ENCODE assay signal across 12 cellular contexts in genomic region chr4:76620723-76621463, GRCh38.
A peak's percentile ranks its signal among the peaks of the same experiment; 100 is the strongest.
DNase-seq lines count a peak whose midpoint lies in the region; ATAC-seq and TF ChIP-seq lines count a peak whose summit lies in the region.
"Had no signal": no experiment of that assay in that cellular context is flagged by ENCODE, and none has a peak within 500 bp of the region (broad histone marks: within the 10 kb centered on the region; RNA-seq: fewer than 3 reads in every experiment).

No MANE protein-coding gene starts in this region.

- H4K5ac ChIP-seq in IMR-90 (ENCODE audit: low read depth, low read length), result peak overlapping the region; percentile 60; the same call in 1 of the 2 replicates

- H3K4me1 ChIP-seq in IMR-90 (ENCODE audit: control insufficient read depth, insufficient read depth, low read length) (peaks cover 14% of the 10 kb centered on the region), muscle layer of duodenum (ENCODE audit: control insufficient read depth in 1 of 2, insufficient read depth in 2 of 2, low read length in 2 of 2) (peaks cover 12 to 15% of the 10 kb centered on the region in 2 donors)

- POLR2A ChIA-PET in IMR-90 (lab: Charles Lee; ENCODE audit: unreplicated experiment), result no interaction called here

- peak overlapping the region; percentile 88 for H2AK5ac ChIP-seq in IMR-90 (ENCODE audit: low read depth, low read length)

- TF ChIP-seq CTCF in C4-2B (conservative IDR thresholded peaks at IDR 0.05) (no peak), IMR-90 (conservative IDR thresholded peaks at IDR 0.05; ENCODE audit: low read depth, low read length) (no peak)

- H2AK9ac ChIP-seq in IMR-90 (replicated peaks; ENCODE audit: low read depth, low read length, poor library complexity), result peak overlapping the region; percentile 42

- peaks cover 10% of the 10 kb centered on the region for H3K9me1 ChIP-seq in IMR-90 (ENCODE audit: insufficient read depth, low read length)

- no peak overlapping the region for H3K9ac ChIP-seq in IMR-90 (ENCODE audit: low read depth, low read length)

- peak overlapping the region; percentile 55; the same call in 1 of the 2 replicates for H3K18ac ChIP-seq in IMR-90 (ENCODE audit: low read depth, low read length)

- H3K4me3 ChIP-seq in IMR-90 (ENCODE audit: insufficient read depth, low read depth, low read length) (no peak overlapping the region), muscle layer of duodenum (ENCODE audit: low read depth in 1 of 2, low read length in 2 of 2) (no peak overlapping the region)

- H2AFZ ChIP-seq in IMR-90 (replicated peaks; ENCODE audit: low read length, poor library complexity), result no peak overlapping the region

- H3K36me3 ChIP-seq in IMR-90 (ENCODE audit: control insufficient read depth, insufficient read depth, low read length) (no peaks in the 10 kb centered on the region), muscle layer of duodenum (ENCODE audit: control insufficient read depth in 1 of 2, insufficient read depth in 2 of 2, low read length in 2 of 2) (no peaks in the 10 kb centered on the region)

- H3K23ac ChIP-seq in IMR-90 (ENCODE audit: low read depth, low read length), result peak overlapping the region; percentile 64; the same call in 1 of the 2 replicates

- no peak for TF ChIP-seq RAD21 in IMR-90 (IDR thresholded peaks at IDR 0.05; ENCODE audit: low read length)

- H2BK15ac ChIP-seq in IMR-90 (ENCODE audit: low read depth, low read length), result peak overlapping the region; percentile 96; the same call in 2 of the 3 replicates

- no peak for TF ChIP-seq POLR2A in IMR-90 (IDR thresholded peaks at IDR 0.05; ENCODE audit: low read depth, low read length)

- H4K8ac ChIP-seq in IMR-90 (ENCODE audit: low read depth in 2 of 2, low read length in 2 of 2), result peak overlapping the region in 1 of 2 experiments; percentile 56; a peak in 2 of 4 replicates

- WGBS in IMR-90 (ENCODE audit: extremely low coverage in 2 of 2, insufficient read length in 1 of 2), 2 experiments, result no CpG with 5 or more reads among the region's 4 CpGs

- no peak for DNase-seq in IMR-90
- peak; percentile 97 for DNase-seq in cerebellar cortex (ENCODE audit: low spot score)
- no peak for DNase-seq in EL
- DNase-seq in SW 1271 (lab: John Stamatoyannopoulos, UW), result no peak
- no peak for DNase-seq in T-helper 1 cell
- no peak for DNase-seq in dermis blood vessel endothelial cell
- DNase-seq: foreskin melanocyte; Karpas-422; NCI-H446; stimulated activated CD4-positive, alpha-beta T cell treated with anti-CD3 and anti-CD28 coated beads, Interleukin-15, amount 100 ng/mL, for 24 hours had no signal

- H2BK5ac ChIP-seq in IMR-90 (ENCODE audit: low read depth, low read length, poor library complexity, severe bottlenecking), result peak overlapping the region; percentile 47

- no peak overlapping the region for H3K4me2 ChIP-seq in IMR-90 (ENCODE audit: low read depth, low read length)

- H3K27me3 ChIP-seq in IMR-90 (ENCODE audit: control insufficient read depth, insufficient read depth, low read length), result no peaks in the 10 kb centered on the region
- H3K27me3 ChIP-seq in muscle layer of duodenum (ENCODE audit: low read depth, low read length), result no peaks in the 10 kb centered on the region

- peaks cover 0 to 6% of the 10 kb centered on the region in 2 experiments; a peak in 2 of 4 replicates for H3K79me1 ChIP-seq in IMR-90 (ENCODE audit: low read depth in 1 of 2, low read length in 2 of 2)

- peak overlapping the region; percentile 86 for H2BK20ac ChIP-seq in IMR-90 (ENCODE audit: low read depth, low read length)

- peak overlapping the region; percentile 77 for H3K27ac ChIP-seq in C4-2B
- no peak overlapping the region for H3K27ac ChIP-seq in IMR-90 (ENCODE audit: insufficient read depth, low read length)
- H3K27ac ChIP-seq in muscle layer of duodenum (ENCODE audit: low read length), result peak overlapping the region; percentile 94

- H4K20me1 ChIP-seq in IMR-90 (ENCODE audit: insufficient read depth, low read length), result no peaks in the 10 kb centered on the region

- intact Hi-C loops in IMR-90 (cut with micrococcal nuclease), result loop anchor here (10.0 kb wide), 1 partner anchor 324 kb away; the partner anchor contains the start of gene SEPTIN11

- no TSS peak for BruUV-seq in IMR-90 (replicated peaks; lab: Mats Ljungman, UMichigan)

- in situ Hi-C loops in IMR-90 (cut with MboI; ENCODE audit: low sequenced_read_pairs), result no loop called here

- H3K9me3 ChIP-seq in IMR-90 (ENCODE audit: control insufficient read depth, insufficient read depth, low read length), result no peaks in the 10 kb centered on the region
- no peaks in the 10 kb centered on the region for H3K9me3 ChIP-seq in muscle layer of duodenum (ENCODE audit: control insufficient read depth in 1 of 2, low read length in 2 of 2)

- peak overlapping the region; percentile 76 for H2BK120ac ChIP-seq in IMR-90 (ENCODE audit: low read depth, low read length)

- H3K4ac ChIP-seq in IMR-90 (ENCODE audit: low read depth, low read length), result peak overlapping the region; percentile 80

- CTCF ChIA-PET in IMR-90 (lab: Yijun Ruan, JAX), result no interaction called here

- no peak overlapping the region; the same call in 1 of the 2 replicates for H3K56ac ChIP-seq in IMR-90 (ENCODE audit: extremely low read depth, insufficient read depth, low read length)

- peak overlapping the region; percentile 83 for H3K14ac ChIP-seq in IMR-90 (replicated peaks; ENCODE audit: low read depth, low read length)

- ATAC-seq in IMR-90 (ENCODE audit: low read depth), result no peak

- dilution Hi-C loops in IMR-90 (cut with HindIII; ENCODE audit: low sequenced_read_pairs, unreplicated experiment), result no loop called here

- H4K91ac ChIP-seq in IMR-90 (ENCODE audit: insufficient read depth, low read depth, low read length), result peak overlapping the region; percentile 87

TF ChIP-seq in IMR-90, 13 proteins besides CTCF, POLR2A, EP300 and RAD21:
- TF ChIP-seq RFX5 (IDR thresholded peaks at IDR 0.05; ENCODE audit: low read depth, low read length) (no peak), MXI1 (IDR thresholded peaks at IDR 0.05; ENCODE audit: borderline replicate concordance, low read depth, low read length) (no peak), BHLHE40 (IDR thresholded peaks at IDR 0.05; ENCODE audit: low read depth, low read length) (no peak), MAFK (IDR thresholded peaks at IDR 0.05; ENCODE audit: low read depth, low read length) (no peak), RCOR1 (IDR thresholded peaks at IDR 0.05; ENCODE audit: insufficient replicate concordance, low read length) (no peak), MAZ (IDR thresholded peaks at IDR 0.05; ENCODE audit: borderline replicate concordance, low read depth, low read length) (no peak), CHD1 (IDR thresholded peaks at IDR 0.05; ENCODE audit: low read depth, low read length) (no peak), NFE2L2 (IDR thresholded peaks at IDR 0.05; ENCODE audit: low read depth, low read length) (no peak), FOS (IDR thresholded peaks at IDR 0.05; ENCODE audit: low read depth, low read length) (no peak), CEBPB (IDR thresholded peaks at IDR 0.05; ENCODE audit: low read depth, low read length) (no peak), SMC3 (IDR thresholded peaks at IDR 0.05; ENCODE audit: low read depth, low read length) (no peak)
- TF ChIP-seq, protein P1, sequence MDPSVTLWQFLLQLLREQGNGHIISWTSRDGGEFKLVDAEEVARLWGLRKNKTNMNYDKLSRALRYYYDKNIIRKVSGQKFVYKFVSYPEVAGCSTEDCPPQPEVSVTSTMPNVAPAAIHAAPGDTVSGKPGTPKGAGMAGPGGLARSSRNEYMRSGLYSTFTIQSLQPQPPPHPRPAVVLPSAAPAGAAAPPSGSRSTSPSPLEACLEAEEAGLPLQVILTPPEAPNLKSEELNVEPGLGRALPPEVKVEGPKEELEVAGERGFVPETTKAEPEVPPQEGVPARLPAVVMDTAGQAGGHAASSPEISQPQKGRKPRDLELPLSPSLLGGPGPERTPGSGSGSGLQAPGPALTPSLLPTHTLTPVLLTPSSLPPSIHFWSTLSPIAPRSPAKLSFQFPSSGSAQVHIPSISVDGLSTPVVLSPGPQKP (IDR thresholded peaks at IDR 0.05; ENCODE audit: borderline replicate concordance, low read depth, low read length), result no peak
- TF ChIP-seq, protein P2, sequence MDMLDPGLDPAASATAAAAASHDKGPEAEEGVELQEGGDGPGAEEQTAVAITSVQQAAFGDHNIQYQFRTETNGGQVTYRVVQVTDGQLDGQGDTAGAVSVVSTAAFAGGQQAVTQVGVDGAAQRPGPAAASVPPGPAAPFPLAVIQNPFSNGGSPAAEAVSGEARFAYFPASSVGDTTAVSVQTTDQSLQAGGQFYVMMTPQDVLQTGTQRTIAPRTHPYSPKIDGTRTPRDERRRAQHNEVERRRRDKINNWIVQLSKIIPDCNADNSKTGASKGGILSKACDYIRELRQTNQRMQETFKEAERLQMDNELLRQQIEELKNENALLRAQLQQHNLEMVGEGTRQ (IDR thresholded peaks at IDR 0.05; ENCODE audit: low read depth, low read length), result no peak
TF ChIP-seq in IMR-90: peak in this region for 0.
